In the genomic region with DNA sequence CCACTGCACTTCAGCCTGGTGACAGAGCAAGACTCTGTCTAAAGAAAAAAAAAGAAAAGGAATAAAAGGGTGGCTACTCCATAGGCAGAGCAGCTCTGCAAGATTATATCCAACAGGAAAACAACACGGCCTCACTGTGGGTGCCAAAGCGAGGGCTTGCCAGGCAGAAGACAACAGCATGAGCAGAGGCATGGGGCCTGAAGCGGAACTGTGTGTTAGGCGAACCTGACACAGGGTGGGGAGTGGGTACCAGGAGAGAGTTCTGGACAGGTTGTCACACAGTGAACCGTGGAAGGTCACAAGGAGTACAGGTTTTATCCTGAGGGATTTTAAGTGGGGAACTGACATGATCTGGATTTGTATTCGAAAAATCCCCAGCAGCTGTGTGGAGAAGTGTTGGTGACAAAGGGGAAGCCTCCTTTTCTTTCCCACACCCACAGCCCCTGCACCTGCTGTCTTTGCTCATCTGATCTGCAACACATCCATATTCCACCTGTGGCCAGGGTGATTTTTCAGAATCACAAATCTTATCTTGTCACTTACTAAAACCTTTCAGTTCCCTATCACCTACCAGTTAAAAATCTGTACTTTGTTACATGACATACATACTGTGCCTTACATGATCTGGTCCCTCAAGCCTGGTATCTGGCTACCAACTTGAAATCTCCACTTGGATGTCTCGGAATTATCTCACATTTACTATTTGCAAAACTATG, we compare ENCODE assay signal across 1 cellular context.
TF ChIP-seq lines count a peak whose summit lies in the region.

No MANE protein-coding gene starts in this region.

TF ChIP-seq in GM23338, 12 proteins besides CTCF, POLR2A, EP300 and RAD21:
- no peak for TF ChIP-seq EZH2 (IDR thresholded peaks at IDR 0.05; ENCODE audit: low read depth, unreplicated experiment)
- no peak for TF ChIP-seq JUNB (IDR thresholded peaks at IDR 0.05; ENCODE audit: unreplicated experiment)
- TF ChIP-seq EZH2phosphoT487 (IDR thresholded peaks at IDR 0.05; ENCODE audit: unreplicated experiment) = no peak
- TF ChIP-seq STAT1 (IDR thresholded peaks at IDR 0.05; ENCODE audit: unreplicated experiment) = no peak
- TF ChIP-seq, protein P1, sequence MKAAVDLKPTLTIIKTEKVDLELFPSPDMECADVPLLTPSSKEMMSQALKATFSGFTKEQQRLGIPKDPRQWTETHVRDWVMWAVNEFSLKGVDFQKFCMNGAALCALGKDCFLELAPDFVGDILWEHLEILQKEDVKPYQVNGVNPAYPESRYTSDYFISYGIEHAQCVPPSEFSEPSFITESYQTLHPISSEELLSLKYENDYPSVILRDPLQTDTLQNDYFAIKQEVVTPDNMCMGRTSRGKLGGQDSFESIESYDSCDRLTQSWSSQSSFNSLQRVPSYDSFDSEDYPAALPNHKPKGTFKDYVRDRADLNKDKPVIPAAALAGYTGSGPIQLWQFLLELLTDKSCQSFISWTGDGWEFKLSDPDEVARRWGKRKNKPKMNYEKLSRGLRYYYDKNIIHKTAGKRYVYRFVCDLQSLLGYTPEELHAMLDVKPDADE (IDR thresholded peaks at IDR 0.05) = no peak
- TF ChIP-seq POLR2AphosphoS5 (IDR thresholded peaks at IDR 0.05; ENCODE audit: low read depth) = no peak
- no peak for TF ChIP-seq ZNF114 (CRISPR knock-in tag; IDR thresholded peaks at IDR 0.05)
- TF ChIP-seq, protein P2, sequence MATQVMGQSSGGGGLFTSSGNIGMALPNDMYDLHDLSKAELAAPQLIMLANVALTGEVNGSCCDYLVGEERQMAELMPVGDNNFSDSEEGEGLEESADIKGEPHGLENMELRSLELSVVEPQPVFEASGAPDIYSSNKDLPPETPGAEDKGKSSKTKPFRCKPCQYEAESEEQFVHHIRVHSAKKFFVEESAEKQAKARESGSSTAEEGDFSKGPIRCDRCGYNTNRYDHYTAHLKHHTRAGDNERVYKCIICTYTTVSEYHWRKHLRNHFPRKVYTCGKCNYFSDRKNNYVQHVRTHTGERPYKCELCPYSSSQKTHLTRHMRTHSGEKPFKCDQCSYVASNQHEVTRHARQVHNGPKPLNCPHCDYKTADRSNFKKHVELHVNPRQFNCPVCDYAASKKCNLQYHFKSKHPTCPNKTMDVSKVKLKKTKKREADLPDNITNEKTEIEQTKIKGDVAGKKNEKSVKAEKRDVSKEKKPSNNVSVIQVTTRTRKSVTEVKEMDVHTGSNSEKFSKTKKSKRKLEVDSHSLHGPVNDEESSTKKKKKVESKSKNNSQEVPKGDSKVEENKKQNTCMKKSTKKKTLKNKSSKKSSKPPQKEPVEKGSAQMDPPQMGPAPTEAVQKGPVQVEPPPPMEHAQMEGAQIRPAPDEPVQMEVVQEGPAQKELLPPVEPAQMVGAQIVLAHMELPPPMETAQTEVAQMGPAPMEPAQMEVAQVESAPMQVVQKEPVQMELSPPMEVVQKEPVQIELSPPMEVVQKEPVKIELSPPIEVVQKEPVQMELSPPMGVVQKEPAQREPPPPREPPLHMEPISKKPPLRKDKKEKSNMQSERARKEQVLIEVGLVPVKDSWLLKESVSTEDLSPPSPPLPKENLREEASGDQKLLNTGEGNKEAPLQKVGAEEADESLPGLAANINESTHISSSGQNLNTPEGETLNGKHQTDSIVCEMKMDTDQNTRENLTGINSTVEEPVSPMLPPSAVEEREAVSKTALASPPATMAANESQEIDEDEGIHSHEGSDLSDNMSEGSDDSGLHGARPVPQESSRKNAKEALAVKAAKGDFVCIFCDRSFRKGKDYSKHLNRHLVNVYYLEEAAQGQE (IDR thresholded peaks at IDR 0.05; ENCODE audit: unreplicated experiment) = no peak
- TF ChIP-seq, protein P3, sequence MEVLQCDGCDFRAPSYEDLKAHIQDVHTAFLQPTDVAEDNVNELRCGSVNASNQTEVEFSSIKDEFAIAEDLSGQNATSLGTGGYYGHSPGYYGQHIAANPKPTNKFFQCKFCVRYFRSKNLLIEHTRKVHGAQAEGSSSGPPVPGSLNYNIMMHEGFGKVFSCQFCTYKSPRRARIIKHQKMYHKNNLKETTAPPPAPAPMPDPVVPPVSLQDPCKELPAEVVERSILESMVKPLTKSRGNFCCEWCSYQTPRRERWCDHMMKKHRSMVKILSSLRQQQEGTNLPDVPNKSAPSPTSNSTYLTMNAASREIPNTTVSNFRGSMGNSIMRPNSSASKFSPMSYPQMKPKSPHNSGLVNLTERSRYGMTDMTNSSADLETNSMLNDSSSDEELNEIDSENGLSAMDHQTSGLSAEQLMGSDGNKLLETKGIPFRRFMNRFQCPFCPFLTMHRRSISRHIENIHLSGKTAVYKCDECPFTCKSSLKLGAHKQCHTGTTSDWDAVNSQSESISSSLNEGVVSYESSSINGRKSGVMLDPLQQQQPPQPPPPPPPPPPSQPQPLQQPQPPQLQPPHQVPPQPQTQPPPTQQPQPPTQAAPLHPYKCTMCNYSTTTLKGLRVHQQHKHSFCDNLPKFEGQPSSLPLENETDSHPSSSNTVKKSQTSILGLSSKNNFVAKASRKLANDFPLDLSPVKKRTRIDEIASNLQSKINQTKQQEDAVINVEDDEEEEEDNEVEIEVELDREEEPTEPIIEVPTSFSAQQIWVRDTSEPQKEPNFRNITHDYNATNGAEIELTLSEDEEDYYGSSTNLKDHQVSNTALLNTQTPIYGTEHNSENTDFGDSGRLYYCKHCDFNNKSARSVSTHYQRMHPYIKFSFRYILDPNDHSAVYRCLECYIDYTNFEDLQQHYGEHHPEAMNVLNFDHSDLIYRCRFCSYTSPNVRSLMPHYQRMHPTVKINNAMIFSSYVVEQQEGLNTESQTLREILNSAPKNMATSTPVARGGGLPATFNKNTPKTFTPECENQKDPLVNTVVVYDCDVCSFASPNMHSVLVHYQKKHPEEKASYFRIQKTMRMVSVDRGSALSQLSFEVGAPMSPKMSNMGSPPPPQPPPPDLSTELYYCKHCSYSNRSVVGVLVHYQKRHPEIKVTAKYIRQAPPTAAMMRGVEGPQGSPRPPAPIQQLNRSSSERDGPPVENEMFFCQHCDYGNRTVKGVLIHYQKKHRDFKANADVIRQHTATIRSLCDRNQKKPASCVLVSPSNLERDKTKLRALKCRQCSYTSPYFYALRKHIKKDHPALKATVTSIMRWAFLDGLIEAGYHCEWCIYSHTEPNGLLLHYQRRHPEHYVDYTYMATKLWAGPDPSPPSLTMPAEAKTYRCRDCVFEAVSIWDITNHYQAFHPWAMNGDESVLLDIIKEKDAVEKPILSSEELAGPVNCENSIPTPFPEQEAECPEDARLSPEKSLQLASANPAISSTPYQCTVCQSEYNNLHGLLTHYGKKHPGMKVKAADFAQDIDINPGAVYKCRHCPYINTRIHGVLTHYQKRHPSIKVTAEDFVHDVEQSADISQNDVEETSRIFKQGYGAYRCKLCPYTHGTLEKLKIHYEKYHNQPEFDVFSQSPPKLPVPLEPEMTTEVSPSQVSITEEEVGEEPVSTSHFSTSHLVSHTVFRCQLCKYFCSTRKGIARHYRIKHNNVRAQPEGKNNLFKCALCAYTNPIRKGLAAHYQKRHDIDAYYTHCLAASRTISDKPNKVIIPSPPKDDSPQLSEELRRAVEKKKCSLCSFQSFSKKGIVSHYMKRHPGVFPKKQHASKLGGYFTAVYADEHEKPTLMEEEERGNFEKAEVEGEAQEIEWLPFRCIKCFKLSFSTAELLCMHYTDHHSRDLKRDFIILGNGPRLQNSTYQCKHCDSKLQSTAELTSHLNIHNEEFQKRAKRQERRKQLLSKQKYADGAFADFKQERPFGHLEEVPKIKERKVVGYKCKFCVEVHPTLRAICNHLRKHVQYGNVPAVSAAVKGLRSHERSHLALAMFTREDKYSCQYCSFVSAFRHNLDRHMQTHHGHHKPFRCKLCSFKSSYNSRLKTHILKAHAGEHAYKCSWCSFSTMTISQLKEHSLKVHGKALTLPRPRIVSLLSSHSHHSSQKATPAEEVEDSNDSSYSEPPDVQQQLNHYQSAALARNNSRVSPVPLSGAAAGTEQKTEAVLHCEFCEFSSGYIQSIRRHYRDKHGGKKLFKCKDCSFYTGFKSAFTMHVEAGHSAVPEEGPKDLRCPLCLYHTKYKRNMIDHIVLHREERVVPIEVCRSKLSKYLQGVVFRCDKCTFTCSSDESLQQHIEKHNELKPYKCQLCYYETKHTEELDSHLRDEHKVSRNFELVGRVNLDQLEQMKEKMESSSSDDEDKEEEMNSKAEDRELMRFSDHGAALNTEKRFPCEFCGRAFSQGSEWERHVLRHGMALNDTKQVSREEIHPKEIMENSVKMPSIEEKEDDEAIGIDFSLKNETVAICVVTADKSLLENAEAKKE (CRISPR knock-in tag; IDR thresholded peaks at IDR 0.05) = no peak
- TF ChIP-seq NANOG (IDR thresholded peaks at IDR 0.05; ENCODE audit: borderline replicate concordance) = no peak
- TF ChIP-seq CREB1 (CRISPR knock-in tag; IDR thresholded peaks at IDR 0.05; ENCODE audit: low read depth) = no peak
